In genomic region chr1:100921110-100921706, GRCh38 we compare ENCODE assay signal across 8 cellular contexts. TPM values are rescaled to one million over a fixed set of nuclear protein-coding genes. Genes with fewer than 3 reads are reported as not detected.
DNase-seq lines count a peak whose midpoint lies in the region; ATAC-seq and TF ChIP-seq lines count a peak whose summit lies in the region.

No MANE protein-coding gene starts in this region.

- H3K4me3 ChIP-seq in GM23338 (no peak overlapping the region), choroid plexus epithelial cell (ENCODE audit: low read depth, low read length) (no peak overlapping the region)

- H3K27me3 Mint-ChIP-seq in GM23338 (ENCODE audit: insufficient read depth, low read depth, poor library complexity): no peaks in the 10 kb centered on the region
- no peaks in the 10 kb centered on the region for H3K27me3 Mint-ChIP-seq in mesothelial cell of epicardium (ENCODE audit: low read depth)
- no peaks in the 10 kb centered on the region for H3K27me3 Mint-ChIP-seq in activated T-helper 1 cell treated with anti-CD3 and anti-CD28 coated beads, Interleukin-12 subunit alpha, Interleukin-12 subunit beta, Interleukin-2, Interleukin-4 antibody, amounts not matched to agents 30 ng/mL and 10 ng/mL and 1 ng/mL, durations not matched to agents 14 hours and 24 hours and 36 hours (ENCODE audit: insufficient read depth)

- intact Hi-C loops in activated T-helper 1 cell treated with anti-CD3 and anti-CD28 coated beads, Interleukin-12 subunit alpha, Interleukin-12 subunit beta, Interleukin-2, Interleukin-4 antibody, amounts not matched to agents 30 ng/mL and 10 ng/mL and 1 ng/mL, durations not matched to agents 14 hours and 24 hours and 36 hours (cut with micrococcal nuclease): loop anchor here (1.0 to 5.0 kb wide), 8 partner anchors 24 to 646 kb away; partner anchors contain the start of gene SLC30A7

- H3K9me2 ChIP-seq in GM23338 (ENCODE audit: insufficient read depth): no peaks in the 10 kb centered on the region

- no peaks in the 10 kb centered on the region for H3K27me3 ChIP-seq in GM23338 (ENCODE audit: insufficient read depth)

- H3K36me3 Mint-ChIP-seq in GM23338 (ENCODE audit: low read depth) (peaks cover 39% of the 10 kb centered on the region), mesothelial cell of epicardium (peaks cover 25% of the 10 kb centered on the region)
- H3K36me3 Mint-ChIP-seq in activated T-helper 1 cell treated with anti-CD3 and anti-CD28 coated beads, Interleukin-12 subunit alpha, Interleukin-12 subunit beta, Interleukin-2, Interleukin-4 antibody, amounts not matched to agents 30 ng/mL and 10 ng/mL and 1 ng/mL, durations not matched to agents 14 hours and 24 hours and 36 hours (ENCODE audit: low read depth): peaks cover 54% of the 10 kb centered on the region

- H3K36me3 ChIP-seq in GM23338 (ENCODE audit: insufficient read depth): peaks cover 20% of the 10 kb centered on the region; the same call in 1 of the 2 replicates

- H4K20me1 ChIP-seq in GM23338 (replicated peaks; ENCODE audit: insufficient read depth): peaks cover 15% of the 10 kb centered on the region

- H3K27ac Mint-ChIP-seq in GM23338: no peak overlapping the region
- H3K27ac Mint-ChIP-seq in mesothelial cell of epicardium: no peak overlapping the region
- no peak overlapping the region for H3K27ac Mint-ChIP-seq in activated T-helper 1 cell treated with anti-CD3 and anti-CD28 coated beads, Interleukin-12 subunit alpha, Interleukin-12 subunit beta, Interleukin-2, Interleukin-4 antibody, amounts not matched to agents 30 ng/mL and 10 ng/mL and 1 ng/mL, durations not matched to agents 14 hours and 24 hours and 36 hours

- no peak overlapping the region for H3K27ac ChIP-seq in GM23338 (ENCODE audit: low read depth)

- H3K4me3 Mint-ChIP-seq in GM23338: no peak overlapping the region
- H3K4me3 Mint-ChIP-seq in mesothelial cell of epicardium: no peak overlapping the region
- H3K4me3 Mint-ChIP-seq in activated T-helper 1 cell treated with anti-CD3 and anti-CD28 coated beads, Interleukin-12 subunit alpha, Interleukin-12 subunit beta, Interleukin-2, Interleukin-4 antibody, amounts not matched to agents 30 ng/mL and 10 ng/mL and 1 ng/mL, durations not matched to agents 14 hours and 24 hours and 36 hours: no peak overlapping the region

- TF ChIP-seq CTCF in GM23338 (conservative IDR thresholded peaks at IDR 0.05; ENCODE audit: low read depth in 2 of 2) (peak; percentile 47 to 73), choroid plexus epithelial cell (conservative IDR thresholded peaks at IDR 0.05; ENCODE audit: low read depth, low read length) (peak; percentile 52), mesothelial cell of epicardium (IDR thresholded peaks at IDR 0.05; ENCODE audit: unreplicated experiment) (peak; percentile 91)

- DNase-seq in COR-L47 (lab: John Stamatoyannopoulos, UW) (peak; percentile 49), GM23338 (ENCODE audit: low spot score) (peak; percentile 76), NCI-H748 (lab: John Stamatoyannopoulos, UW; ENCODE audit: unreplicated experiment) (peak; percentile 67), choroid plexus epithelial cell (ENCODE audit: low read depth) (peak; percentile 79), mesothelial cell of epicardium (ENCODE audit: low spot score in 2 of 2, unreplicated experiment in 2 of 2) (no peak), ureter (ENCODE audit: low spot score) (no peak)
- no peak for DNase-seq in activated T-helper 1 cell treated with anti-CD3 and anti-CD28 coated beads, Interleukin-12 subunit alpha, Interleukin-12 subunit beta, Interleukin-2, Interleukin-4 antibody, amounts not matched to agents 30 ng/mL and 10 ng/mL and 1 ng/mL, durations not matched to agents 14 hours and 24 hours and 36 hours (ENCODE audit: low spot score)

- 0 out of 3 replicates have a peak, but pooled peaks cover 3% of the 10 kb centered on the region for H3K9me3 Mint-ChIP-seq in GM23338
- peaks cover 9% of the 10 kb centered on the region for H3K9me3 Mint-ChIP-seq in mesothelial cell of epicardium
- H3K9me3 Mint-ChIP-seq in activated T-helper 1 cell treated with anti-CD3 and anti-CD28 coated beads, Interleukin-12 subunit alpha, Interleukin-12 subunit beta, Interleukin-2, Interleukin-4 antibody, amounts not matched to agents 30 ng/mL and 10 ng/mL and 1 ng/mL, durations not matched to agents 14 hours and 24 hours and 36 hours: peaks cover 2% of the 10 kb centered on the region

- H3K79me2 ChIP-seq in GM23338 (replicated peaks; ENCODE audit: insufficient read depth): no peaks in the 10 kb centered on the region; the same call in 1 of the 2 replicates

- H2AFZ ChIP-seq in GM23338: no peak overlapping the region

- H3F3A ChIP-seq in GM23338 (replicated peaks; ENCODE audit: low read depth): no peaks in the 10 kb centered on the region

- H3K4me2 ChIP-seq in GM23338: no peak overlapping the region

- ATAC-seq in GM23338: no peak
- ATAC-seq in HG02642 (IDR thresholded peaks at IDR 0.05; ENCODE audit: poor library complexity, unreplicated experiment): no peak

- H3K4me1 Mint-ChIP-seq in GM23338 (no peaks in the 10 kb centered on the region), mesothelial cell of epicardium (peaks cover 17% of the 10 kb centered on the region)
- peaks cover 29% of the 10 kb centered on the region for H3K4me1 Mint-ChIP-seq in activated T-helper 1 cell treated with anti-CD3 and anti-CD28 coated beads, Interleukin-12 subunit alpha, Interleukin-12 subunit beta, Interleukin-2, Interleukin-4 antibody, amounts not matched to agents 30 ng/mL and 10 ng/mL and 1 ng/mL, durations not matched to agents 14 hours and 24 hours and 36 hours (ENCODE audit: low read depth)

- H3K4me1 ChIP-seq in GM23338 (ENCODE audit: insufficient read depth): no peaks in the 10 kb centered on the region

TF ChIP-seq in GM23338, 12 proteins besides CTCF, POLR2A, EP300 and RAD21 (continues in another document):
- TF ChIP-seq EZH2 (IDR thresholded peaks at IDR 0.05; ENCODE audit: low read depth, unreplicated experiment) (no peak), ZNF331 (CRISPR knock-in tag; IDR thresholded peaks at IDR 0.05; ENCODE audit: low read depth) (no peak), REST (IDR thresholded peaks at IDR 0.05; ENCODE audit: unreplicated experiment) (no peak)

RNA-seq across cellular contexts. Expression of gene SLC30A7, which starts 25.3 kb away (rescaled TPM):
- 22.5 and 25.1 TPM in 2 replicates for total RNA-seq in GM23338 (2014; rRNA removed; shearing (Covaris generic))
- polyA plus RNA-seq in GM23338 (2016; fragmentation: Nextera tagmentation; extraction: Ambion mirVana): 7.7 and 9.8 TPM in 2 replicates
- 40.8 to 43.5 TPM (median 41.4 TPM) in 3 replicates for total RNA-seq in mesothelial cell of epicardium
- total RNA-seq in ureter: 38.8 TPM
- total RNA-seq in activated T-helper 1 cell treated with anti-CD3 and anti-CD28 coated beads, Interleukin-12 subunit alpha, Interleukin-12 subunit beta, Interleukin-2, Interleukin-4 antibody, amounts not matched to agents 30 ng/mL and 10 ng/mL and 1 ng/mL, durations not matched to agents 14 hours and 24 hours and 36 hours: 42.6 and 51.2 TPM in 2 replicates

RNA-seq across cellular contexts. Expression of gene EXTL2, which starts 26.6 kb away (rescaled TPM):
- total RNA-seq in GM23338 (2014; rRNA removed; shearing (Covaris generic)): 45.4 and 68.9 TPM in 2 replicates
- polyA plus RNA-seq in GM23338 (2016; fragmentation: Nextera tagmentation; extraction: Ambion mirVana): 37.6 and 45.3 TPM in 2 replicates
- 49.8 to 52.0 TPM (median 50.2 TPM) in 3 replicates for total RNA-seq in mesothelial cell of epicardium
- total RNA-seq in ureter: 22.1 TPM
- total RNA-seq in activated T-helper 1 cell treated with anti-CD3 and anti-CD28 coated beads, Interleukin-12 subunit alpha, Interleukin-12 subunit beta, Interleukin-2, Interleukin-4 antibody, amounts not matched to agents 30 ng/mL and 10 ng/mL and 1 ng/mL, durations not matched to agents 14 hours and 24 hours and 36 hours: 2.6 and 2.7 TPM in 2 replicates

Comparison
In these comparisons a context has a peak if more than half of its experiments do, and no peak if none do; other contexts are left out.
1. DNase-seq: peak in COR-L47 (single experiment), GM23338 (single experiment), NCI-H748 (single experiment) and choroid plexus epithelial cell (single experiment); none in mesothelial cell of epicardium (0 of 2), ureter (single experiment) and activated T-helper 1 cell treated with anti-CD3 and anti-CD28 coated beads, Interleukin-12 subunit alpha, Interleukin-12 subunit beta, Interleukin-2, Interleukin-4 antibody, amounts not matched to agents 30 ng/mL and 10 ng/mL and 1 ng/mL, durations not matched to agents 14 hours and 24 hours and 36 hours (single experiment).
2. Peak in every context shown above with its lines, with median percentiles within 50 percentile points of each other: CTCF ChIP-seq.